In genomic region chr17:40191237-40192208, GRCh38 we compare ENCODE assay signal across 1 cellular context.
TF ChIP-seq lines count a peak whose summit lies in the region.

No MANE protein-coding gene starts in this region.

TF ChIP-seq in K562, 482 proteins besides CTCF, POLR2A, EP300 and RAD21 (continued from another document and continues in another):
- TF ChIP-seq BCLAF1 (IDR thresholded peaks at IDR 0.05; ENCODE audit: borderline replicate concordance in 1 of 2, control insufficient read depth in 1 of 2, low read depth in 2 of 2, low read length in 1 of 2) (no peak), CEBPG (CRISPR knock-in tag; IDR thresholded peaks at IDR 0.05) (no peak), CEBPG (tag; conservative IDR thresholded peaks at IDR 0.05 in 1 of 2, IDR thresholded peaks at IDR 0.05 in 1 of 2) (peak in 1 of 2 experiments; percentile 16; a peak in 1 of 4 replicates), ZBED1 (IDR thresholded peaks at IDR 0.05) (no peak), TAL1 (IDR thresholded peaks at IDR 0.05) (no peak), ATF7 (IDR thresholded peaks at IDR 0.05) (peak; percentile 44; the same call in 1 of the 2 replicates), ZNF175 (CRISPR knock-in tag; IDR thresholded peaks at IDR 0.05; ENCODE audit: low read depth) (no peak), ERF (CRISPR knock-in tag; IDR thresholded peaks at IDR 0.05) (no peak), ZNF583 (CRISPR knock-in tag; IDR thresholded peaks at IDR 0.05) (no peak), RBM17 (IDR thresholded peaks at IDR 0.05; ENCODE audit: borderline replicate concordance, low read depth, low read length) (no peak), SRF (CRISPR knock-in tag; IDR thresholded peaks at IDR 0.05) (no peak; a peak in 1 of 4 replicates), POLR2B (IDR thresholded peaks at IDR 0.05; ENCODE audit: low read depth, partially characterized antibody) (no peak), ESRRA (IDR thresholded peaks at IDR 0.05; ENCODE audit: borderline replicate concordance, low read depth) (0 out of 2 replicates have a peak, but pooled peaks have one; percentile 32), ZNF778 (CRISPR knock-in tag; IDR thresholded peaks at IDR 0.05) (no peak), NELFE (IDR thresholded peaks at IDR 0.05; ENCODE audit: insufficient read depth, insufficient read length) (no peak), E2F3 (CRISPR knock-in tag; IDR thresholded peaks at IDR 0.05) (no peak), KHSRP (IDR thresholded peaks at IDR 0.05) (no peak), ZEB2 (IDR thresholded peaks at IDR 0.05) (peak; percentile 60; the same call in 1 of the 2 replicates), ZNF318 (IDR thresholded peaks at IDR 0.05; ENCODE audit: borderline replicate concordance in 1 of 2, low read depth in 1 of 2) (no peak), CEBPZ (IDR thresholded peaks at IDR 0.05; ENCODE audit: borderline replicate concordance, low read depth, low read length) (no peak), NKRF (IDR thresholded peaks at IDR 0.05; ENCODE audit: borderline replicate concordance) (no peak), NR3C1 (CRISPR knock-in tag; IDR thresholded peaks at IDR 0.05) (no peak), SIN3A (IDR thresholded peaks at IDR 0.05; ENCODE audit: borderline replicate concordance in 2 of 2, control insufficient read depth in 1 of 2, low read depth in 2 of 2, low read length in 2 of 2) (no peak), ZNF445 (CRISPR knock-in tag; IDR thresholded peaks at IDR 0.05; ENCODE audit: low read depth) (no peak), RBM22 (IDR thresholded peaks at IDR 0.05; ENCODE audit: low read depth, low read length, poor library complexity, severe bottlenecking) (no peak), CC2D1A (IDR thresholded peaks at IDR 0.05) (no peak), KDM1A (IDR thresholded peaks at IDR 0.05) (peak; percentile 15 to 44; a peak in 1 of 4 replicates), CREB3 (tag; conservative IDR thresholded peaks at IDR 0.05; ENCODE audit: low read depth) (no peak), ZNF184 (CRISPR knock-in tag; IDR thresholded peaks at IDR 0.05) (no peak), HLTF (IDR thresholded peaks at IDR 0.05) (no peak), ZFX (CRISPR knock-in tag; IDR thresholded peaks at IDR 0.05) (peak; percentile 51), NCOR1 (IDR thresholded peaks at IDR 0.05) (no peak), NR1H2 (CRISPR knock-in tag; IDR thresholded peaks at IDR 0.05) (no peak), CREBBP (IDR thresholded peaks at IDR 0.05; ENCODE audit: low read depth, low read length) (no peak), XRCC3 (IDR thresholded peaks at IDR 0.05) (no peak), L3MBTL2 (IDR thresholded peaks at IDR 0.05) (peak; percentile 51), SNRNP70 (optimal IDR thresholded peaks at IDR 0.05; ENCODE audit: low read depth, low read length) (no peak), ZNF354B (CRISPR knock-in tag; IDR thresholded peaks at IDR 0.05) (no peak), PML (IDR thresholded peaks at IDR 0.05; ENCODE audit: low read length) (no peak), MLX (CRISPR knock-in tag; conservative IDR thresholded peaks at IDR 0.05) (no peak), FOXO4 (CRISPR knock-in tag; IDR thresholded peaks at IDR 0.05) (no peak), CBX1 (IDR thresholded peaks at IDR 0.05; ENCODE audit: low read depth) (no peak), RFX7 (CRISPR knock-in tag; IDR thresholded peaks at IDR 0.05) (no peak), ILF3 (IDR thresholded peaks at IDR 0.05; ENCODE audit: borderline replicate concordance) (no peak), ZNF512 (tag; IDR thresholded peaks at IDR 0.05) (no peak)
